2 cellular contexts compared by ENCODE assay signal in genomic region chr1:240111558-240111957, GRCh38.
TF ChIP-seq lines count a peak whose summit lies in the region.

No MANE protein-coding gene starts in this region.

TF ChIP-seq in IMR-90, 13 proteins besides CTCF, POLR2A, EP300 and RAD21 (continued from another document):
- TF ChIP-seq, protein P1, sequence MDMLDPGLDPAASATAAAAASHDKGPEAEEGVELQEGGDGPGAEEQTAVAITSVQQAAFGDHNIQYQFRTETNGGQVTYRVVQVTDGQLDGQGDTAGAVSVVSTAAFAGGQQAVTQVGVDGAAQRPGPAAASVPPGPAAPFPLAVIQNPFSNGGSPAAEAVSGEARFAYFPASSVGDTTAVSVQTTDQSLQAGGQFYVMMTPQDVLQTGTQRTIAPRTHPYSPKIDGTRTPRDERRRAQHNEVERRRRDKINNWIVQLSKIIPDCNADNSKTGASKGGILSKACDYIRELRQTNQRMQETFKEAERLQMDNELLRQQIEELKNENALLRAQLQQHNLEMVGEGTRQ (IDR thresholded peaks at IDR 0.05; ENCODE audit: low read depth, low read length) = no peak
TF ChIP-seq in IMR-90: peak in this region for 0.

TF ChIP-seq in WTC11, 78 proteins besides CTCF, POLR2A, EP300 and RAD21 (continued from another document):
- TF ChIP-seq ARID4B (CRISPR knock-in tag; IDR thresholded peaks at IDR 0.05; ENCODE audit: borderline replicate concordance) (no peak), CREM (CRISPR knock-in tag; IDR thresholded peaks at IDR 0.05) (no peak), ZNF396 (CRISPR knock-in tag; IDR thresholded peaks at IDR 0.05; ENCODE audit: borderline replicate concordance) (0 out of 2 replicates have a peak, but pooled peaks have one; percentile 63), ZNF121 (CRISPR knock-in tag; IDR thresholded peaks at IDR 0.05) (no peak), ATF1 (CRISPR knock-in tag; IDR thresholded peaks at IDR 0.05) (no peak), CDX4 (CRISPR knock-in tag; IDR thresholded peaks at IDR 0.05; ENCODE audit: borderline replicate concordance) (no peak), ETV6 (CRISPR knock-in tag; IDR thresholded peaks at IDR 0.05) (no peak), ZNF416 (CRISPR knock-in tag; IDR thresholded peaks at IDR 0.05) (no peak), NR3C1 (CRISPR knock-in tag; conservative IDR thresholded peaks at IDR 0.05; ENCODE audit: low read depth) (no peak), AFF4 (CRISPR knock-in tag; IDR thresholded peaks at IDR 0.05; ENCODE audit: borderline replicate concordance) (no peak), GTF2I (CRISPR knock-in tag; conservative IDR thresholded peaks at IDR 0.05) (no peak), NR2C2 (CRISPR knock-in tag; IDR thresholded peaks at IDR 0.05) (no peak), TCF7 (CRISPR knock-in tag; IDR thresholded peaks at IDR 0.05; ENCODE audit: low read depth) (no peak), ZNF138 (CRISPR knock-in tag; conservative IDR thresholded peaks at IDR 0.05) (no peak), OVOL2 (CRISPR knock-in tag; IDR thresholded peaks at IDR 0.05; ENCODE audit: borderline replicate concordance) (no peak), TP53 (CRISPR knock-in tag; IDR thresholded peaks at IDR 0.05) (no peak), CBFB (CRISPR knock-in tag; IDR thresholded peaks at IDR 0.05; ENCODE audit: low read depth) (no peak)
- TF ChIP-seq, protein P2, sequence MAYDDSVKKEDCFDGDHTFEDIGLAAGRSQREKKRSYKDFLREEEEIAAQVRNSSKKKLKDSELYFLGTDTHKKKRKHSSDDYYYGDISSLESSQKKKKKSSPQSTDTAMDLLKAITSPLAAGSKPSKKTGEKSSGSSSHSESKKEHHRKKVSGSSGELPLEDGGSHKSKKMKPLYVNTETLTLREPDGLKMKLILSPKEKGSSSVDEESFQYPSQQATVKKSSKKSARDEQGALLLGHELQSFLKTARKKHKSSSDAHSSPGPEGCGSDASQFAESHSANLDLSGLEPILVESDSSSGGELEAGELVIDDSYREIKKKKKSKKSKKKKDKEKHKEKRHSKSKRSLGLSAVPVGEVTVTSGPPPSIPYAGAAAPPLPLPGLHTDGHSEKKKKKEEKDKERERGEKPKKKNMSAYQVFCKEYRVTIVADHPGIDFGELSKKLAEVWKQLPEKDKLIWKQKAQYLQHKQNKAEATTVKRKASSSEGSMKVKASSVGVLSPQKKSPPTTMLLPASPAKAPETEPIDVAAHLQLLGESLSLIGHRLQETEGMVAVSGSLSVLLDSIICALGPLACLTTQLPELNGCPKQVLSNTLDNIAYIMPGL (CRISPR knock-in tag; IDR thresholded peaks at IDR 0.05) = no peak
- TF ChIP-seq, protein P3, sequence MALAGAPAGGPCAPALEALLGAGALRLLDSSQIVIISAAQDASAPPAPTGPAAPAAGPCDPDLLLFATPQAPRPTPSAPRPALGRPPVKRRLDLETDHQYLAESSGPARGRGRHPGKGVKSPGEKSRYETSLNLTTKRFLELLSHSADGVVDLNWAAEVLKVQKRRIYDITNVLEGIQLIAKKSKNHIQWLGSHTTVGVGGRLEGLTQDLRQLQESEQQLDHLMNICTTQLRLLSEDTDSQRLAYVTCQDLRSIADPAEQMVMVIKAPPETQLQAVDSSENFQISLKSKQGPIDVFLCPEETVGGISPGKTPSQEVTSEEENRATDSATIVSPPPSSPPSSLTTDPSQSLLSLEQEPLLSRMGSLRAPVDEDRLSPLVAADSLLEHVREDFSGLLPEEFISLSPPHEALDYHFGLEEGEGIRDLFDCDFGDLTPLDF (CRISPR knock-in tag; IDR thresholded peaks at IDR 0.05) = no peak
- TF ChIP-seq, protein P4, sequence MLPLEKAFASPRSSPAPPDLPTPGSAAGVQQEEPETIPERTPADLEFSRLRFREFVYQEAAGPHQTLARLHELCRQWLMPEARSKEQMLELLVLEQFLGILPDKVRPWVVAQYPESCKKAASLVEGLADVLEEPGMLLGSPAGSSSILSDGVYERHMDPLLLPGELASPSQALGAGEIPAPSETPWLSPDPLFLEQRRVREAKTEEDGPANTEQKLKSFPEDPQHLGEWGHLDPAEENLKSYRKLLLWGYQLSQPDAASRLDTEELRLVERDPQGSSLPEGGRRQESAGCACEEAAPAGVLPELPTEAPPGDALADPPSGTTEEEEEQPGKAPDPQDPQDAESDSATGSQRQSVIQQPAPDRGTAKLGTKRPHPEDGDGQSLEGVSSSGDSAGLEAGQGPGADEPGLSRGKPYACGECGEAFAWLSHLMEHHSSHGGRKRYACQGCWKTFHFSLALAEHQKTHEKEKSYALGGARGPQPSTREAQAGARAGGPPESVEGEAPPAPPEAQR (CRISPR knock-in tag; IDR thresholded peaks at IDR 0.05) = peak; percentile 92
